In genomic region chr12:101819467-101819866, GRCh38 we compare ENCODE assay signal across 12 cellular contexts. TPM values are rescaled to one million over a fixed set of nuclear protein-coding genes. Genes with fewer than 3 reads are reported as not detected.
DNase-seq lines count a peak whose midpoint lies in the region; ATAC-seq, FAIRE-seq and TF ChIP-seq lines count a peak whose summit lies in the region.
"Had no signal": no experiment of that assay in that cellular context is flagged by ENCODE, and none has a peak within 500 bp of the region (broad histone marks: within the 10 kb centered on the region; RNA-seq: fewer than 3 reads in every experiment).

No MANE protein-coding gene starts in this region.

- WGBS in IMR-90 (ENCODE audit: extremely low coverage in 2 of 2, insufficient read length in 1 of 2), 2 experiments: no CpG with 5 or more reads among the region's 2 CpGs
- 74 to 77% methylated on average over 2 of the region's 2 CpGs for WGBS in esophagus squamous epithelium, 2 donors

- no peak overlapping the region for H2BK5ac ChIP-seq in IMR-90 (ENCODE audit: low read depth, low read length, poor library complexity, severe bottlenecking)

- H2BK15ac ChIP-seq in IMR-90 (ENCODE audit: low read depth, low read length): no peak overlapping the region

- in situ Hi-C loops in IMR-90 (cut with MboI; ENCODE audit: low sequenced_read_pairs): no loop called here

- ATAC-seq in HG02642 (IDR thresholded peaks at IDR 0.05; ENCODE audit: poor library complexity, unreplicated experiment) (peak; percentile 51), IMR-90 (ENCODE audit: low read depth) (no peak)
- ATAC-seq in stimulated activated naive CD8-positive, alpha-beta T cell treated with anti-CD3 and anti-CD28 coated beads, Interleukin-15, Interleukin-2, amounts not matched to agents 100 U/mL and 50 U/mL, for 24 hours: peak; percentile 90

- H4K8ac ChIP-seq in IMR-90 (ENCODE audit: low read depth in 2 of 2, low read length in 2 of 2): no peak overlapping the region

- no peak overlapping the region for H3K18ac ChIP-seq in IMR-90 (ENCODE audit: low read depth, low read length)

- H4K91ac ChIP-seq in IMR-90 (ENCODE audit: insufficient read depth, low read depth, low read length): no peak overlapping the region

- intact Hi-C loops in IMR-90 (cut with micrococcal nuclease): no loop called here
- intact Hi-C loops in esophagus squamous epithelium (cut with DNase I): no loop called here

- H3K4me3 ChIP-seq in IMR-90 (ENCODE audit: insufficient read depth, low read depth, low read length): no peak overlapping the region
- no peak overlapping the region for H3K4me3 ChIP-seq in esophagus squamous epithelium

- CTCF ChIA-PET in IMR-90 (lab: Yijun Ruan, JAX): interaction anchor here (1.2 kb wide), 1 partner anchor 11 kb away, joined by 9 read pairs; the partner anchor contains the start of gene GNPTAB

- H2AK5ac ChIP-seq in IMR-90 (ENCODE audit: low read depth, low read length): no peak overlapping the region

- H4K20me1 ChIP-seq in IMR-90 (ENCODE audit: insufficient read depth, low read length): peaks cover 5% of the 10 kb centered on the region

- H3K4me1 Mint-ChIP-seq in activated T-cell treated with anti-CD3 and anti-CD28 coated beads, Interleukin-2, amount 50 U/mL, for 24 hours (ENCODE audit: low read depth): peaks cover 71% of the 10 kb centered on the region

- H2BK120ac ChIP-seq in IMR-90 (ENCODE audit: low read depth, low read length): no peak overlapping the region

- no peak overlapping the region for H2AK9ac ChIP-seq in IMR-90 (replicated peaks; ENCODE audit: low read depth, low read length, poor library complexity)

- no peaks in the 10 kb centered on the region; the same call in 1 of the 2 replicates for H3K36me3 ChIP-seq in IMR-90 (ENCODE audit: control insufficient read depth, insufficient read depth, low read length)
- no peaks in the 10 kb centered on the region for H3K36me3 ChIP-seq in esophagus squamous epithelium

- dilution Hi-C loops in IMR-90 (cut with HindIII; ENCODE audit: low sequenced_read_pairs, unreplicated experiment): no loop called here

- H3K27me3 ChIP-seq in IMR-90 (ENCODE audit: control insufficient read depth, insufficient read depth, low read length): no peaks in the 10 kb centered on the region
- H3K27me3 ChIP-seq in esophagus squamous epithelium: no peaks in the 10 kb centered on the region

- no peak overlapping the region for H3K14ac ChIP-seq in IMR-90 (replicated peaks; ENCODE audit: low read depth, low read length)

- peaks cover 30% of the 10 kb centered on the region for H3K36me3 Mint-ChIP-seq in activated T-cell treated with anti-CD3 and anti-CD28 coated beads, Interleukin-2, amount 50 U/mL, for 24 hours (ENCODE audit: low read depth)

- H3K27ac ChIP-seq in IMR-90 (ENCODE audit: insufficient read depth, low read length) (no peak overlapping the region), esophagus squamous epithelium (no peak overlapping the region)

- no peaks in the 10 kb centered on the region for H3K27me3 Mint-ChIP-seq in activated T-cell treated with anti-CD3 and anti-CD28 coated beads, Interleukin-2, amount 50 U/mL, for 24 hours
- H3K27me3 Mint-ChIP-seq: type B pancreatic cell had no signal

- no peak for TF ChIP-seq CTCF in IMR-90 (conservative IDR thresholded peaks at IDR 0.05; ENCODE audit: low read depth, low read length)
- TF ChIP-seq CTCF in esophagus squamous epithelium (IDR thresholded peaks at IDR 0.05): no peak

- H2AFZ ChIP-seq in IMR-90 (replicated peaks; ENCODE audit: low read length, poor library complexity): no peak overlapping the region

- peaks cover 17 to 25% of the 10 kb centered on the region in 2 experiments for H3K79me1 ChIP-seq in IMR-90 (ENCODE audit: low read depth in 1 of 2, low read length in 2 of 2)

- POLR2A ChIA-PET in IMR-90 (lab: Charles Lee; ENCODE audit: unreplicated experiment): no interaction called here

- no TSS peak for BruUV-seq in IMR-90 (replicated peaks; lab: Mats Ljungman, UMichigan)

- no peak overlapping the region for H3K4ac ChIP-seq in IMR-90 (ENCODE audit: low read depth, low read length)

- H3K4me1 ChIP-seq in IMR-90 (ENCODE audit: control insufficient read depth, insufficient read depth, low read length): no peaks in the 10 kb centered on the region; the same call in 1 of the 2 replicates
- peaks cover under 1 to 21% (median 6%) of the 10 kb centered on the region in 3 donors for H3K4me1 ChIP-seq in esophagus squamous epithelium

- H3K27ac Mint-ChIP-seq in activated T-cell treated with anti-CD3 and anti-CD28 coated beads, Interleukin-2, amount 50 U/mL, for 24 hours: peak overlapping the region; percentile 95
- H3K27ac Mint-ChIP-seq: type B pancreatic cell had no signal

- FAIRE-seq in frontal cortex (lab: Jason Lieb, UNC): no peak

- peaks cover 4% of the 10 kb centered on the region for H3K9me3 Mint-ChIP-seq in activated T-cell treated with anti-CD3 and anti-CD28 coated beads, Interleukin-2, amount 50 U/mL, for 24 hours

- no peak overlapping the region for H3K23ac ChIP-seq in IMR-90 (ENCODE audit: low read depth, low read length)

- H4K5ac ChIP-seq in IMR-90 (ENCODE audit: low read depth, low read length): no peak overlapping the region

- no peak for TF ChIP-seq RAD21 in IMR-90 (IDR thresholded peaks at IDR 0.05; ENCODE audit: low read length)

- no peak for DNase-seq in activated T-cell treated with anti-CD3 and anti-CD28 coated beads, Interleukin-2, amount 50 U/mL, for 24 hours
- no peak for DNase-seq in activated T-cell treated with anti-CD3 and anti-CD28 coated beads, Interleukin-2, amount 50 U/mL, for 1 hour
- DNase-seq in IMR-90 (peak; percentile 31), GDM1 (lab: John Stamatoyannopoulos, UW) (no peak), frontal cortex (ENCODE audit: low spot score in 2 of 2) (no peak), esophagus squamous epithelium (lab: John Stamatoyannopoulos, UW) (no peak)
- no peak for DNase-seq in stimulated activated naive CD8-positive, alpha-beta T cell treated with anti-CD3 and anti-CD28 coated beads, Interleukin-15, Interleukin-2, amounts not matched to agents 100 U/mL and 50 U/mL, for 24 hours
- DNase-seq: aorta, Kasumi-1, NCI-H2171 had no signal

- no peak overlapping the region for H2BK20ac ChIP-seq in IMR-90 (ENCODE audit: low read depth, low read length)

- H3K56ac ChIP-seq in IMR-90 (ENCODE audit: extremely low read depth, insufficient read depth, low read length): no peak overlapping the region

- H3K4me2 ChIP-seq in IMR-90 (ENCODE audit: low read depth, low read length): no peak overlapping the region

- H3K9ac ChIP-seq in IMR-90 (ENCODE audit: low read depth, low read length): no peak overlapping the region

- H3K4me3 Mint-ChIP-seq in activated T-cell treated with anti-CD3 and anti-CD28 coated beads, Interleukin-2, amount 50 U/mL, for 24 hours: peak overlapping the region; percentile 57
- H3K4me3 Mint-ChIP-seq: type B pancreatic cell had no signal

- no peaks in the 10 kb centered on the region for H3K9me1 ChIP-seq in IMR-90 (ENCODE audit: insufficient read depth, low read length)

- TF ChIP-seq POLR2A in IMR-90 (IDR thresholded peaks at IDR 0.05; ENCODE audit: low read depth, low read length) (no peak), esophagus squamous epithelium (IDR thresholded peaks at IDR 0.05) (no peak)

- H3K9me3 ChIP-seq in IMR-90 (ENCODE audit: control insufficient read depth, insufficient read depth, low read length) (no peaks in the 10 kb centered on the region), esophagus squamous epithelium (no peaks in the 10 kb centered on the region)

TF ChIP-seq in IMR-90, 13 proteins besides CTCF, POLR2A, EP300 and RAD21 (continues in another document):
- TF ChIP-seq FOS (IDR thresholded peaks at IDR 0.05; ENCODE audit: low read depth, low read length) (no peak), ELK1 (IDR thresholded peaks at IDR 0.05; ENCODE audit: borderline replicate concordance, low read depth, low read length) (no peak), MAZ (IDR thresholded peaks at IDR 0.05; ENCODE audit: borderline replicate concordance, low read depth, low read length) (no peak), RFX5 (IDR thresholded peaks at IDR 0.05; ENCODE audit: low read depth, low read length) (no peak), MXI1 (IDR thresholded peaks at IDR 0.05; ENCODE audit: borderline replicate concordance, low read depth, low read length) (no peak), MAFK (IDR thresholded peaks at IDR 0.05; ENCODE audit: low read depth, low read length) (no peak), BHLHE40 (IDR thresholded peaks at IDR 0.05; ENCODE audit: low read depth, low read length) (no peak), USF2 (IDR thresholded peaks at IDR 0.05; ENCODE audit: low read depth, low read length) (no peak), RCOR1 (IDR thresholded peaks at IDR 0.05; ENCODE audit: insufficient replicate concordance, low read length) (no peak), CEBPB (IDR thresholded peaks at IDR 0.05; ENCODE audit: low read depth, low read length) (no peak), NFE2L2 (IDR thresholded peaks at IDR 0.05; ENCODE audit: low read depth, low read length) (no peak)

RNA-seq across cellular contexts. Expression of gene GNPTAB, which starts 11.3 kb away (rescaled TPM):
- total RNA-seq in IMR-90 (2012; rRNA removed): 24.2 and 28.9 TPM in 2 replicates
- 14.1 and 16.0 TPM in 2 replicates for polyA plus RNA-seq in IMR-90 (2012; rRNA removed)
- polyA plus RNA-seq in IMR-90 (2012; cell fraction: cytosol; rRNA removed): 3.8 and 5.0 TPM in 2 replicates
- 2.5 and 15.9 TPM in 2 replicates for polyA plus RNA-seq in IMR-90 (2012; cell fraction: nucleus; rRNA removed; ENCODE audit: low replicate concordance)
- 139 TPM for total RNA-seq in frontal cortex
- total RNA-seq in esophagus squamous epithelium: 10 to 100 TPM; 20.8 to 26.3 (median 21.9) TPM

RNA-seq across cellular contexts. Expression of gene DRAM1, which starts 57.9 kb away (rescaled TPM):
- total RNA-seq in IMR-90 (2012; rRNA removed): 27.2 and 27.5 TPM in 2 replicates
- polyA plus RNA-seq in IMR-90 (2012; rRNA removed): 15.8 and 20.0 TPM in 2 replicates
- 8.7 and 16.2 TPM in 2 replicates for polyA plus RNA-seq in IMR-90 (2012; cell fraction: cytosol; rRNA removed)
- 3.8 and 25.0 TPM in 2 replicates for polyA plus RNA-seq in IMR-90 (2012; cell fraction: nucleus; rRNA removed; ENCODE audit: low replicate concordance)
- total RNA-seq in frontal cortex: 0.82 TPM
- total RNA-seq in esophagus squamous epithelium: 10 to 100 TPM in 1 of 4 donors, 1 to 10 TPM in 3; 1.4 to 15.0 (median 6.0) TPM
